In the genomic region with DNA sequence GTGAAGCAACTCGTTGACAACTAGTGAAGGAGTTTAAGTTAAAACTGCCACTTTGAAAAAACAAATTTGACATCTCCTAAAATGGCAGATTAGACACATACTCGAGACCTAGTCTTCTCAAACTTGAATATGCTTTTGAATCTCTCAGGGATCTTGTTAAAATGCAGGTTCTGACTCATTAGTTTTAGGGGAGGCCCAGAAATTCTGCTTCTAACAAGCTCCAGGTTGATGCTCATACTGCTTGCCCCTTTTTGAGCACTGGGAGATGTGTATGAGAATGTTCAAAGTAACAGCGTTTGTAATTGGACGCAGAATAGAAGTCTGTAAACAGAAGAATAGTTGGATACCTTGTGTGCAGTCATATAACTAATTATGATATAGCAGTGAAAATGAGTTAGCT, we compare ENCODE assay signal across 8 cellular contexts. TPM values are rescaled to one million over a fixed set of nuclear protein-coding genes. Genes with fewer than 3 reads are reported as not detected.
DNase-seq lines count a peak whose midpoint lies in the region; TF ChIP-seq lines count a peak whose summit lies in the region.

No MANE protein-coding gene starts in this region.

- CTCF ChIA-PET in Calu3 (lab: Charles Lee), result no interaction called here

- no peak overlapping the region for H3K27ac ChIP-seq in caudate nucleus (ENCODE audit: low read depth, low read length)

- H3K27me3 Mint-ChIP-seq in Calu3 (ENCODE audit: unreplicated experiment), result no peaks in the 10 kb centered on the region
- H3K27me3 Mint-ChIP-seq in nephron progenitor cell (ENCODE audit: low read depth, poor library complexity), result peaks cover 4% of the 10 kb centered on the region

- H3K36me3 Mint-ChIP-seq in Calu3 (ENCODE audit: insufficient read depth, unreplicated experiment) (peaks cover 44% of the 10 kb centered on the region), nephron progenitor cell (ENCODE audit: low read depth) (peaks cover 41% of the 10 kb centered on the region)

- H3K27ac Mint-ChIP-seq in Calu3 (ENCODE audit: unreplicated experiment), result no peak overlapping the region
- no peak overlapping the region for H3K27ac Mint-ChIP-seq in nephron progenitor cell

- BruUV-seq in Calu3 (replicated peaks; lab: Mats Ljungman, UMichigan), result no TSS peak

- peak overlapping the region; percentile 86 for H3K4me3 Mint-ChIP-seq in Calu3 (ENCODE audit: low read depth, unreplicated experiment)
- peak overlapping the region; percentile 97 for H3K4me3 Mint-ChIP-seq in nephron progenitor cell

- intact Hi-C loops in Calu3 (cut with micrococcal nuclease; ENCODE audit: unreplicated experiment), result no loop called here

- TF ChIP-seq CTCF in Calu3 (IDR thresholded peaks at IDR 0.05; ENCODE audit: unreplicated experiment) (no peak), choroid plexus epithelial cell (conservative IDR thresholded peaks at IDR 0.05; ENCODE audit: low read depth, low read length) (no peak), nephron progenitor cell (IDR thresholded peaks at IDR 0.05) (no peak)

- H3K4me1 Mint-ChIP-seq in Calu3 (ENCODE audit: low read depth, unreplicated experiment) (peaks cover 28% of the 10 kb centered on the region), nephron progenitor cell (peaks cover 41% of the 10 kb centered on the region)

- DNase-seq in Calu3 (no peak), LHCN-M2 (ENCODE audit: low read depth) (peak; percentile 32), choroid plexus epithelial cell (ENCODE audit: low read depth) (peak; percentile 36), nephron progenitor cell (no peak), caudate nucleus (lab: John Stamatoyannopoulos, UW) (no peak), NCI-H2029 (lab: John Stamatoyannopoulos, UW) (no peak)
- no peak for DNase-seq in stimulated activated CD4-positive, alpha-beta T cell treated with anti-CD3 and anti-CD28 coated beads, Interleukin-4, amount 100 ng/mL, for 1 hour
- no peak for DNase-seq in NK-92 treated with Interleukin-12 subunit alpha and Interleukin-12 subunit beta, amount 100 ng/mL, for 24 hours (lab: John Stamatoyannopoulos, UW)

- H3K9me3 Mint-ChIP-seq in Calu3 (ENCODE audit: low read depth, unreplicated experiment), result no peaks in the 10 kb centered on the region
- no peaks in the 10 kb centered on the region for H3K9me3 Mint-ChIP-seq in nephron progenitor cell

- H3K4me3 ChIP-seq in choroid plexus epithelial cell (ENCODE audit: low read depth, low read length), result peak overlapping the region; percentile 99

RNA-seq across cellular contexts. Expression of a gene that starts 1.6 kb away (rescaled TPM):
- 21.6 and 23.7 TPM in 2 replicates for total RNA-seq in Calu3 (2022)
- 29.9 and 34.3 TPM in 2 replicates for total RNA-seq in LHCN-M2 (2014; rRNA removed)
- polyA plus RNA-seq in LHCN-M2 (2012), result 14.9 TPM

Comparison
In these comparisons a context has a peak if more than half of its experiments do, and no peak if none do; other contexts are left out.
1. DNase-seq: peak in LHCN-M2 (single experiment) and choroid plexus epithelial cell (single experiment); none in Calu3 (single experiment), nephron progenitor cell (single experiment), stimulated activated CD4-positive, alpha-beta T cell treated with anti-CD3 and anti-CD28 coated beads, Interleukin-4, amount 100 ng/mL, for 1 hour (single experiment), caudate nucleus (0 of 61), NCI-H2029 (single experiment) and NK-92 treated with Interleukin-12 subunit alpha and Interleukin-12 subunit beta, amount 100 ng/mL, for 24 hours (single experiment).